In genomic region chr3:38039101-38039898, GRCh38 we compare ENCODE assay signal across 8 cellular contexts. TPM values are rescaled to one million over a fixed set of nuclear protein-coding genes. Genes with fewer than 3 reads are reported as not detected.
DNase-seq lines count a peak whose midpoint lies in the region; ATAC-seq and TF ChIP-seq lines count a peak whose summit lies in the region.
"Had no signal": no experiment of that assay in that cellular context is flagged by ENCODE, and none has a peak within 500 bp of the region (broad histone marks: within the 10 kb centered on the region; RNA-seq: fewer than 3 reads in every experiment).

DLEC1 (plus strand) TSS chr3:38039208; CDS start chr3:38039226, 18 bp downstream.

- H3K9me3 Mint-ChIP-seq in T-cell: peaks cover 0 to 7% (median 0%) of the 10 kb centered on the region in 3 donors

- intact Hi-C loops in ascending aorta (cut with DNase I): no loop called here

- TF ChIP-seq CTCF in ascending aorta (IDR thresholded peaks at IDR 0.05): no peak

- H3K27ac Mint-ChIP-seq in T-cell: peak within 1 kb of the TSS; percentile 91 to 97

- no peaks in the 10 kb centered on the region for H3K36me3 ChIP-seq in ascending aorta

- peak; percentile 90 for ATAC-seq in GM18907 (IDR thresholded peaks at IDR 0.05; ENCODE audit: unreplicated experiment)
- ATAC-seq in HG03025 (IDR thresholded peaks at IDR 0.05; ENCODE audit: low FRiP score, unreplicated experiment): peak; percentile 85
- peak; percentile 72 to 78 (median 76) for ATAC-seq in T-cell (replicated peaks in 1 of 4)

- CTCF ChIA-PET in T-cell (lab: Charles Lee): interaction anchor here (0.6 to 3.1 kb wide), 12 partner anchors 10 to 1319 kb away, joined by 3 to 20 read pairs (median 4); partner anchors contain the start of genes ACAA1 (in 1 of the 2), OXSR1 (in 1 of the 2) and PLCD1 (in 1 of the 2)

- POLR2A ChIA-PET in T-cell (lab: Charles Lee): interaction anchor here (0.6 to 1.4 kb wide), 6 partner anchors 10 to 125 kb away, joined by 3 to 8 read pairs (median 4); partner anchors contain the start of genes ACAA1 (in 1 of the 2), OXSR1 (in 1 of the 2) and PLCD1 (in 1 of the 2)

- H3K27me3 Mint-ChIP-seq in T-cell: no peaks in the 10 kb centered on the region

- no peaks in the 10 kb centered on the region for H3K27me3 ChIP-seq in ascending aorta

- peaks cover 30 to 42% (median 34%) of the 10 kb centered on the region in 3 donors for H3K4me1 Mint-ChIP-seq in T-cell

- DNase-seq in T-cell (peak; percentile 56 to 88 (median 81)), ascending aorta (ENCODE audit: low spot score in 2 of 2) (peak in 1 of 2 donors; percentile 85), iPS-NIHi7 (ENCODE audit: extremely low spot score) (peak; percentile 86), SHP77 (lab: John Stamatoyannopoulos, UW) (no peak)
- DNase-seq in stimulated activated CD4-positive, alpha-beta T cell treated with anti-CD3 and anti-CD28 coated beads, Interleukin-1b, Interleukin-23, amount 100 ng/mL, for 24 hours (ENCODE audit: low read depth in 4 of 4, low spot score in 1 of 4): peak; percentile 40 to 64 (median 54)

- no peaks in the 10 kb centered on the region for H3K9me3 ChIP-seq in ascending aorta

- H3K4me1 ChIP-seq in ascending aorta: peaks cover 0 to 9% of the 10 kb centered on the region in 2 donors

- H3K4me3 ChIP-seq in ascending aorta: peak within 1 kb of the TSS; percentile 68 to 73

- peak within 1 kb of the TSS; percentile 82 to 91 (median 84) for H3K4me3 Mint-ChIP-seq in T-cell

- no peak within 1 kb of the TSS for H3K27ac ChIP-seq in ascending aorta

- peaks cover 4% of the 10 kb centered on the region for H3K36me3 Mint-ChIP-seq in T-cell

RNA-seq across cellular contexts. Expression of gene DLEC1, which starts in this region (rescaled TPM):
- total RNA-seq in T-cell (10 to 100 TPM in 3 of 5 donors, 1 to 10 TPM in 2; 4.7 to 21.7 (median 17.8) TPM), ascending aorta (0.11 TPM)
- total RNA-seq: lung microvascular endothelial cell had no signal

Comparison
In these comparisons a context has a peak if more than half of its experiments do, and no peak if none do; other contexts are left out.
1. DNase-seq: peak in T-cell (34 of 34), iPS-NIHi7 (single experiment) and stimulated activated CD4-positive, alpha-beta T cell treated with anti-CD3 and anti-CD28 coated beads, Interleukin-1b, Interleukin-23, amount 100 ng/mL, for 24 hours (4 of 4); none in SHP77 (0 of 2).
2. Peak in every context shown above with its lines, with median percentiles within 50 percentile points of each other: ATAC-seq.